11 cellular contexts compared by ENCODE assay signal in genomic region chr1:156581661-156582387, GRCh38. TPM values are rescaled to one million over a fixed set of nuclear protein-coding genes. Genes with fewer than 3 reads are reported as not detected.
DNase-seq lines count a peak whose midpoint lies in the region; ATAC-seq, FAIRE-seq and TF ChIP-seq lines count a peak whose summit lies in the region.
"Had no signal": no experiment of that assay in that cellular context is flagged by ENCODE, and none has a peak within 500 bp of the region (broad histone marks: within the 10 kb centered on the region; RNA-seq: fewer than 3 reads in every experiment).

No MANE protein-coding gene starts in this region.

- peak; percentile 51 for DNase-seq in activated naive CD4-positive, alpha-beta T cell treated with anti-CD3 and anti-CD28 coated beads for 36 hours
- no peak for DNase-seq in activated naive CD4-positive, alpha-beta T cell treated with Interleukin-2 at 50 U/mL for 16 hours
- peak; percentile 85 for DNase-seq in activated CD8-positive, alpha-beta memory T cell treated with anti-CD3 and anti-CD28 coated beads for 24 hours
- no peak for DNase-seq in HepG2 (ENCODE audit: low spot score)
- DNase-seq in T1000 (lab: John Stamatoyannopoulos, UW), result no peak
- DNase-seq in NCI-H526 treated with DMSO at 0.1 percent for 48 hours (lab: John Stamatoyannopoulos, UW), result no peak
- no peak for DNase-seq in GOT3 (lab: John Stamatoyannopoulos, UW)
- DNase-seq: anterior cingulate cortex, NCI-H446 treated with DMSO at 0.1 percent for 48 hours, SW 1271 had no signal

- TF ChIP-seq RAD21 in HepG2 (CRISPR knock-in tag; IDR thresholded peaks at IDR 0.05), result no peak

- H3K27me3 ChIP-seq in HepG2 (ENCODE audit: control insufficient read depth in 1 of 2, insufficient read depth in 2 of 2, low read length in 2 of 2), result peaks cover 6 to 39% of the 10 kb centered on the region in 2 experiments; a peak in 4 of 5 replicates

- in situ Hi-C loops in HepG2 (cut with HindIII; ENCODE audit: extremely low pct_ligation_motif_present, low pct_unique_long_range_greater_than_20kb), result no loop called here

- TF ChIP-seq EP300 in HepG2 (IDR thresholded peaks at IDR 0.05; ENCODE audit: low read depth in 2 of 2, low read length in 2 of 2), result no peak
- TF ChIP-seq EP300 in HepG2 (CRISPR knock-in tag; IDR thresholded peaks at IDR 0.05; ENCODE audit: borderline replicate concordance), result no peak

- H3K27ac Mint-ChIP-seq in activated naive CD4-positive, alpha-beta T cell treated with anti-CD3 and anti-CD28 coated beads for 36 hours, result peak overlapping the region; percentile 87
- peak overlapping the region; percentile 98 for H3K27ac Mint-ChIP-seq in stimulated activated naive CD8-positive, alpha-beta T cell treated with anti-CD3 and anti-CD28 coated beads, Interleukin-15, Interleukin-2, amounts not matched to agents 100 ng/mL and 50 ng/mL, for 24 hours

- H3K9me3 ChIP-seq in HepG2 (ENCODE audit: low read length), result no peaks in the 10 kb centered on the region

- no peaks in the 10 kb centered on the region for H3K36me3 ChIP-seq in HepG2 (replicated peaks in 1 of 2; ENCODE audit: control insufficient read depth in 1 of 2, insufficient read depth in 2 of 2, low read length in 2 of 2)

- CTCF ChIA-PET in activated naive CD4-positive, alpha-beta T cell treated with anti-CD3 and anti-CD28 coated beads for 36 hours (lab: Charles Lee), result interaction anchor here (0.7 to 3.5 kb wide), 15 partner anchors 9 to 196 kb away, joined by 3 to 24 read pairs (median 4); partner anchors contain the start of gene NAXE
- CTCF ChIA-PET in HepG2 (lab: Yijun Ruan, JAX; ENCODE audit: low intra/inter-chr PET ratio, low total read pairs), result interaction anchor here (5.8 kb wide), 1 partner anchor 26 kb away, joined by 86 read pairs; no protein-coding TSS in a partner anchor

- peak overlapping the region; percentile 72 for H3K4me2 ChIP-seq in HepG2 (ENCODE audit: low read depth, low read length)

- no peak for TF ChIP-seq CTCF in HepG2 (CRISPR knock-in tag; IDR thresholded peaks at IDR 0.05)

- H3K27me3 Mint-ChIP-seq in activated naive CD4-positive, alpha-beta T cell treated with anti-CD3 and anti-CD28 coated beads for 36 hours (ENCODE audit: low read depth), result no peaks in the 10 kb centered on the region
- no peaks in the 10 kb centered on the region for H3K27me3 Mint-ChIP-seq in stimulated activated naive CD8-positive, alpha-beta T cell treated with anti-CD3 and anti-CD28 coated beads, Interleukin-15, Interleukin-2, amounts not matched to agents 100 ng/mL and 50 ng/mL, for 24 hours

- peaks cover 1% of the 10 kb centered on the region for H3K36me3 Mint-ChIP-seq in activated naive CD4-positive, alpha-beta T cell treated with anti-CD3 and anti-CD28 coated beads for 36 hours (ENCODE audit: low read depth)
- H3K36me3 Mint-ChIP-seq in stimulated activated naive CD8-positive, alpha-beta T cell treated with anti-CD3 and anti-CD28 coated beads, Interleukin-15, Interleukin-2, amounts not matched to agents 100 ng/mL and 50 ng/mL, for 24 hours (ENCODE audit: low read depth), result peaks cover 10% of the 10 kb centered on the region

- peak; percentile 56 for ATAC-seq in HepG2

- no peaks in the 10 kb centered on the region for H4K20me1 ChIP-seq in HepG2 (ENCODE audit: insufficient read depth, low read length)

- H3K4me3 ChIP-seq in HepG2 (replicated peaks in 1 of 3; ENCODE audit: insufficient read depth in 1 of 3, low read depth in 2 of 3, low read length in 3 of 3), result peak overlapping the region in 2 of 3 experiments; percentile 2 to 50; a peak in 3 of 6 replicates

- peak overlapping the region; percentile 77 for H2AFZ ChIP-seq in HepG2 (ENCODE audit: low read length)

- BruUV-seq in HepG2 (replicated peaks; lab: Mats Ljungman, UMichigan), result no TSS peak

- intact Hi-C loops in activated naive CD4-positive, alpha-beta T cell treated with anti-CD3 and anti-CD28 coated beads for 36 hours (cut with micrococcal nuclease), result loop anchor here (1.0 kb wide), 1 partner anchor 9 kb away; the partner anchor contains the start of gene NAXE
- intact Hi-C loops in HepG2 (cut with micrococcal nuclease; ENCODE audit: unreplicated experiment), result loop anchor here (5.0 kb wide), 1 partner anchor 80 kb away; the partner anchor contains the start of gene MEF2D

- 32% methylated on average over 15 of the region's 21 CpGs for WGBS in HepG2 (ENCODE audit: low lambda C conversion rate)

- peaks cover 27% of the 10 kb centered on the region for H3K4me1 Mint-ChIP-seq in activated naive CD4-positive, alpha-beta T cell treated with anti-CD3 and anti-CD28 coated beads for 36 hours (ENCODE audit: low read depth)
- H3K4me1 Mint-ChIP-seq in stimulated activated naive CD8-positive, alpha-beta T cell treated with anti-CD3 and anti-CD28 coated beads, Interleukin-15, Interleukin-2, amounts not matched to agents 100 ng/mL and 50 ng/mL, for 24 hours (ENCODE audit: low read depth), result peaks cover 41% of the 10 kb centered on the region

- H3K4me3 Mint-ChIP-seq in activated naive CD4-positive, alpha-beta T cell treated with anti-CD3 and anti-CD28 coated beads for 36 hours, result peak overlapping the region; percentile 73
- H3K4me3 Mint-ChIP-seq in stimulated activated naive CD8-positive, alpha-beta T cell treated with anti-CD3 and anti-CD28 coated beads, Interleukin-15, Interleukin-2, amounts not matched to agents 100 ng/mL and 50 ng/mL, for 24 hours, result peak overlapping the region; percentile 97

- no peaks in the 10 kb centered on the region for H3K9me3 Mint-ChIP-seq in activated naive CD4-positive, alpha-beta T cell treated with anti-CD3 and anti-CD28 coated beads for 36 hours
- no peaks in the 10 kb centered on the region for H3K9me3 Mint-ChIP-seq in stimulated activated naive CD8-positive, alpha-beta T cell treated with anti-CD3 and anti-CD28 coated beads, Interleukin-15, Interleukin-2, amounts not matched to agents 100 ng/mL and 50 ng/mL, for 24 hours

- POLR2A ChIA-PET in HepG2 (lab: Yijun Ruan, JAX), result interaction anchor here (1.0 to 1.6 kb wide), 4 partner anchors 10 to 125 kb away, joined by 3 to 10 read pairs (median 6); partner anchors contain the start of gene NAXE

- TF ChIP-seq POLR2A in HepG2 (IDR thresholded peaks at IDR 0.05; ENCODE audit: insufficient read depth in 1 of 2, low read depth in 2 of 2, low read length in 2 of 2), result no peak

- FAIRE-seq in HepG2 (lab: Jason Lieb, UNC), result no peak

- H3K9ac ChIP-seq in HepG2 (ENCODE audit: insufficient read depth, low read depth, low read length), result peak overlapping the region; percentile 58

- H3K27ac ChIP-seq in HepG2 (ENCODE audit: extremely low read length, insufficient read depth, low read length), result no peak overlapping the region

- 0 out of 2 replicates have a peak, but pooled peaks cover 14% of the 10 kb centered on the region for H3K4me1 ChIP-seq in HepG2 (ENCODE audit: insufficient read depth, low read length)

- no peaks in the 10 kb centered on the region for H3K79me2 ChIP-seq in HepG2 (ENCODE audit: insufficient read depth, low read length)

RNA-seq across cellular contexts. Expression of gene TTC24, which starts 2.3 kb away (rescaled TPM):
- 1 to 10 TPM; 3.1 to 3.9 TPM for total RNA-seq in activated naive CD4-positive, alpha-beta T cell treated with anti-CD3 and anti-CD28 coated beads for 36 hours
- 0.13 and 0.15 TPM in 2 replicates for total RNA-seq in HepG2 (2016; rRNA removed; fragmentation: Illumina TruSeq; extraction: Trizol)
- not detected in 2 replicates for total RNA-seq in HepG2 (2016; cell fraction: cytosol; rRNA removed; fragmentation: Illumina TruSeq; extraction: Trizol; ENCODE audit: low read depth)
- total RNA-seq in HepG2 (2016; cell fraction: insoluble cytoplasmic fraction; rRNA removed; fragmentation: Illumina TruSeq; extraction: Trizol), result 0.22 and 0.37 TPM in 2 replicates
- total RNA-seq in HepG2 (2016; cell fraction: membrane; rRNA removed; fragmentation: Illumina TruSeq; extraction: Trizol), result not detected in 2 replicates
- total RNA-seq in HepG2 (2016; cell fraction: nucleus; rRNA removed; fragmentation: Illumina TruSeq; extraction: Trizol), result not detected in 2 replicates
- polyA plus RNA-seq in HepG2 (2011; rRNA removed), result 0.18 and 0.30 TPM in 2 replicates
- 0.05 and 0.11 TPM in 2 replicates for polyA plus RNA-seq in HepG2 (2011; cell fraction: cytosol; rRNA removed)
- polyA plus RNA-seq in HepG2 (2011; cell fraction: nucleus; rRNA removed), result 0.61 and 1.4 TPM in 2 replicates
- 0.17 TPM in 1 of 2 replicates, not detected in the other for polyA plus RNA-seq in HepG2 (2012)
- not detected in 2 replicates for polyA plus RNA-seq in HepG2 (2016; cell fraction: cytosol; fragmentation: Illumina TruSeq; extraction: Trizol; ENCODE audit: low read depth)
- not detected in 2 replicates for polyA plus RNA-seq in HepG2 (2016; cell fraction: insoluble cytoplasmic fraction; fragmentation: Illumina TruSeq; extraction: Trizol; ENCODE audit: low read depth)
- not detected in 2 replicates for polyA plus RNA-seq in HepG2 (2016; cell fraction: membrane; fragmentation: Illumina TruSeq; extraction: Trizol; ENCODE audit: low read depth)
- polyA plus RNA-seq in HepG2 (2016; cell fraction: nucleus; fragmentation: Illumina TruSeq; extraction: Trizol; ENCODE audit: insufficient read depth, low read depth), result 0.60 TPM in 1 of 2 replicates, not detected in the other
- 0.32 TPM in 1 of 2 replicates, not detected in the other for polyA minus RNA-seq in HepG2 (2011; rRNA and poly(A)+ RNA removed; ENCODE audit: low replicate concordance)
- polyA minus RNA-seq in HepG2 (2011; cell fraction: cytosol; rRNA and poly(A)+ RNA removed), result not detected in 2 replicates
- polyA minus RNA-seq in HepG2 (2011; cell fraction: nucleus; rRNA and poly(A)+ RNA removed), result 0.99 TPM in 1 of 2 replicates, not detected in the other

RNA-seq across cellular contexts. Expression of gene IQGAP3, which starts 9.5 kb away (rescaled TPM):
- 10 to 100 TPM in 1 of 2 experiments, 1 to 10 TPM in 1; 9.4 to 10.6 TPM for total RNA-seq in activated naive CD4-positive, alpha-beta T cell treated with anti-CD3 and anti-CD28 coated beads for 36 hours
- 6.7 and 14.1 TPM in 2 replicates for total RNA-seq in HepG2 (2016; rRNA removed; fragmentation: Illumina TruSeq; extraction: Trizol)
- total RNA-seq in HepG2 (2016; cell fraction: cytosol; rRNA removed; fragmentation: Illumina TruSeq; extraction: Trizol; ENCODE audit: low read depth), result 0.97 and 2.0 TPM in 2 replicates
- total RNA-seq in HepG2 (2016; cell fraction: insoluble cytoplasmic fraction; rRNA removed; fragmentation: Illumina TruSeq; extraction: Trizol), result 6.2 and 14.6 TPM in 2 replicates
- total RNA-seq in HepG2 (2016; cell fraction: membrane; rRNA removed; fragmentation: Illumina TruSeq; extraction: Trizol), result 2.2 and 2.4 TPM in 2 replicates
- total RNA-seq in HepG2 (2016; cell fraction: nucleus; rRNA removed; fragmentation: Illumina TruSeq; extraction: Trizol), result 18.5 and 22.6 TPM in 2 replicates
- 12.8 and 13.5 TPM in 2 replicates for polyA plus RNA-seq in HepG2 (2011; rRNA removed)
- 2.4 and 3.7 TPM in 2 replicates for polyA plus RNA-seq in HepG2 (2011; cell fraction: cytosol; rRNA removed)
- polyA plus RNA-seq in HepG2 (2011; cell fraction: nucleus; rRNA removed), result 79.6 and 121 TPM in 2 replicates
- polyA plus RNA-seq in HepG2 (2012), result 4.8 and 7.5 TPM in 2 replicates
- 0.44 TPM in 2 replicates for polyA plus RNA-seq in HepG2 (2016; cell fraction: cytosol; fragmentation: Illumina TruSeq; extraction: Trizol; ENCODE audit: low read depth)
- 3.2 and 3.8 TPM in 2 replicates for polyA plus RNA-seq in HepG2 (2016; cell fraction: insoluble cytoplasmic fraction; fragmentation: Illumina TruSeq; extraction: Trizol; ENCODE audit: low read depth)
- polyA plus RNA-seq in HepG2 (2016; cell fraction: membrane; fragmentation: Illumina TruSeq; extraction: Trizol; ENCODE audit: low read depth), result 0.92 and 1.1 TPM in 2 replicates
- 42.8 and 43.6 TPM in 2 replicates for polyA plus RNA-seq in HepG2 (2016; cell fraction: nucleus; fragmentation: Illumina TruSeq; extraction: Trizol; ENCODE audit: insufficient read depth, low read depth)
- polyA minus RNA-seq in HepG2 (2011; rRNA and poly(A)+ RNA removed; ENCODE audit: low replicate concordance), result 22.3 and 62.6 TPM in 2 replicates
- 4.0 and 5.7 TPM in 2 replicates for polyA minus RNA-seq in HepG2 (2011; cell fraction: cytosol; rRNA and poly(A)+ RNA removed)
- polyA minus RNA-seq in HepG2 (2011; cell fraction: nucleus; rRNA and poly(A)+ RNA removed), result 16.8 and 18.3 TPM in 2 replicates

RNA-seq across cellular contexts. Expression of gene NAXE, which starts 9.8 kb away (rescaled TPM):
- total RNA-seq in activated naive CD4-positive, alpha-beta T cell treated with anti-CD3 and anti-CD28 coated beads for 36 hours, result 10 to 100 TPM; 77.4 to 84.6 TPM
- 37.9 and 59.4 TPM in 2 replicates for total RNA-seq in HepG2 (2016; rRNA removed; fragmentation: Illumina TruSeq; extraction: Trizol)
- total RNA-seq in HepG2 (2016; cell fraction: cytosol; rRNA removed; fragmentation: Illumina TruSeq; extraction: Trizol; ENCODE audit: low read depth), result 69.0 and 80.5 TPM in 2 replicates
- total RNA-seq in HepG2 (2016; cell fraction: insoluble cytoplasmic fraction; rRNA removed; fragmentation: Illumina TruSeq; extraction: Trizol), result 32.9 and 62.3 TPM in 2 replicates
- total RNA-seq in HepG2 (2016; cell fraction: membrane; rRNA removed; fragmentation: Illumina TruSeq; extraction: Trizol), result 57.8 and 70.5 TPM in 2 replicates
- 36.6 and 46.8 TPM in 2 replicates for total RNA-seq in HepG2 (2016; cell fraction: nucleus; rRNA removed; fragmentation: Illumina TruSeq; extraction: Trizol)
- 35.0 and 39.4 TPM in 2 replicates for polyA plus RNA-seq in HepG2 (2011; rRNA removed)
- 44.6 and 54.4 TPM in 2 replicates for polyA plus RNA-seq in HepG2 (2011; cell fraction: cytosol; rRNA removed)
- 28.8 and 37.7 TPM in 2 replicates for polyA plus RNA-seq in HepG2 (2011; cell fraction: nucleus; rRNA removed)
- 37.1 and 42.0 TPM in 2 replicates for polyA plus RNA-seq in HepG2 (2012)
- 109 and 132 TPM in 2 replicates for polyA plus RNA-seq in HepG2 (2016; cell fraction: cytosol; fragmentation: Illumina TruSeq; extraction: Trizol; ENCODE audit: low read depth)
- 38.4 and 48.9 TPM in 2 replicates for polyA plus RNA-seq in HepG2 (2016; cell fraction: insoluble cytoplasmic fraction; fragmentation: Illumina TruSeq; extraction: Trizol; ENCODE audit: low read depth)
- polyA plus RNA-seq in HepG2 (2016; cell fraction: membrane; fragmentation: Illumina TruSeq; extraction: Trizol; ENCODE audit: low read depth), result 78.1 and 86.6 TPM in 2 replicates
- 64.6 and 71.1 TPM in 2 replicates for polyA plus RNA-seq in HepG2 (2016; cell fraction: nucleus; fragmentation: Illumina TruSeq; extraction: Trizol; ENCODE audit: insufficient read depth, low read depth)
- 43.3 and 215 TPM in 2 replicates for polyA minus RNA-seq in HepG2 (2011; rRNA and poly(A)+ RNA removed; ENCODE audit: low replicate concordance)
- 15.2 and 16.5 TPM in 2 replicates for polyA minus RNA-seq in HepG2 (2011; cell fraction: cytosol; rRNA and poly(A)+ RNA removed)
- polyA minus RNA-seq in HepG2 (2011; cell fraction: nucleus; rRNA and poly(A)+ RNA removed), result 15.8 and 22.0 TPM in 2 replicates

RNA-seq across cellular contexts. Expression of gene GPATCH4, which starts 19.5 kb away (rescaled TPM):
- 10 to 100 TPM; 37.5 to 38.3 TPM for total RNA-seq in activated naive CD4-positive, alpha-beta T cell treated with anti-CD3 and anti-CD28 coated beads for 36 hours
- 37.9 and 43.4 TPM in 2 replicates for total RNA-seq in HepG2 (2016; rRNA removed; fragmentation: Illumina TruSeq; extraction: Trizol)
- 7.3 and 7.7 TPM in 2 replicates for total RNA-seq in HepG2 (2016; cell fraction: cytosol; rRNA removed; fragmentation: Illumina TruSeq; extraction: Trizol; ENCODE audit: low read depth)
- total RNA-seq in HepG2 (2016; cell fraction: insoluble cytoplasmic fraction; rRNA removed; fragmentation: Illumina TruSeq; extraction: Trizol), result 37.1 and 46.1 TPM in 2 replicates
- total RNA-seq in HepG2 (2016; cell fraction: membrane; rRNA removed; fragmentation: Illumina TruSeq; extraction: Trizol), result 22.7 and 24.7 TPM in 2 replicates
- total RNA-seq in HepG2 (2016; cell fraction: nucleus; rRNA removed; fragmentation: Illumina TruSeq; extraction: Trizol), result 36.6 and 38.1 TPM in 2 replicates
- polyA plus RNA-seq in HepG2 (2011; rRNA removed), result 19.2 and 20.0 TPM in 2 replicates
- 13.1 and 21.0 TPM in 2 replicates for polyA plus RNA-seq in HepG2 (2011; cell fraction: cytosol; rRNA removed)
- polyA plus RNA-seq in HepG2 (2011; cell fraction: nucleus; rRNA removed), result 13.5 and 17.3 TPM in 2 replicates
- polyA plus RNA-seq in HepG2 (2012), result 26.6 and 33.5 TPM in 2 replicates
- 11.1 and 11.2 TPM in 2 replicates for polyA plus RNA-seq in HepG2 (2016; cell fraction: cytosol; fragmentation: Illumina TruSeq; extraction: Trizol; ENCODE audit: low read depth)
- polyA plus RNA-seq in HepG2 (2016; cell fraction: insoluble cytoplasmic fraction; fragmentation: Illumina TruSeq; extraction: Trizol; ENCODE audit: low read depth), result 79.1 and 79.7 TPM in 2 replicates
- polyA plus RNA-seq in HepG2 (2016; cell fraction: membrane; fragmentation: Illumina TruSeq; extraction: Trizol; ENCODE audit: low read depth), result 22.9 and 25.6 TPM in 2 replicates
- polyA plus RNA-seq in HepG2 (2016; cell fraction: nucleus; fragmentation: Illumina TruSeq; extraction: Trizol; ENCODE audit: insufficient read depth, low read depth), result 59.3 and 65.1 TPM in 2 replicates
- polyA minus RNA-seq in HepG2 (2011; rRNA and poly(A)+ RNA removed; ENCODE audit: low replicate concordance), result 24.3 and 141 TPM in 2 replicates
- 9.7 and 9.9 TPM in 2 replicates for polyA minus RNA-seq in HepG2 (2011; cell fraction: cytosol; rRNA and poly(A)+ RNA removed)
- polyA minus RNA-seq in HepG2 (2011; cell fraction: nucleus; rRNA and poly(A)+ RNA removed), result 46.1 and 51.0 TPM in 2 replicates

RNA-seq across cellular contexts. Expression of gene HAPLN2, which starts 37.4 kb away (rescaled TPM):
- under 1 TPM; 0.40 to 0.55 TPM for total RNA-seq in activated naive CD4-positive, alpha-beta T cell treated with anti-CD3 and anti-CD28 coated beads for 36 hours
- total RNA-seq in HepG2 (2016; rRNA removed; fragmentation: Illumina TruSeq; extraction: Trizol), result not detected in 2 replicates
- not detected in 2 replicates for total RNA-seq in HepG2 (2016; cell fraction: cytosol; rRNA removed; fragmentation: Illumina TruSeq; extraction: Trizol; ENCODE audit: low read depth)
- total RNA-seq in HepG2 (2016; cell fraction: insoluble cytoplasmic fraction; rRNA removed; fragmentation: Illumina TruSeq; extraction: Trizol), result not detected in 2 replicates
- not detected in 2 replicates for total RNA-seq in HepG2 (2016; cell fraction: membrane; rRNA removed; fragmentation: Illumina TruSeq; extraction: Trizol)
- total RNA-seq in HepG2 (2016; cell fraction: nucleus; rRNA removed; fragmentation: Illumina TruSeq; extraction: Trizol), result not detected in 2 replicates
- 0.09 TPM in 1 of 2 replicates, not detected in the other for polyA plus RNA-seq in HepG2 (2011; rRNA removed)
- not detected in 2 replicates for polyA plus RNA-seq in HepG2 (2011; cell fraction: cytosol; rRNA removed)
- polyA plus RNA-seq in HepG2 (2011; cell fraction: nucleus; rRNA removed), result 0.40 and 0.62 TPM in 2 replicates
- polyA plus RNA-seq in HepG2 (2012), result 0.19 TPM in 1 of 2 replicates, not detected in the other
- not detected in 2 replicates for polyA plus RNA-seq in HepG2 (2016; cell fraction: cytosol; fragmentation: Illumina TruSeq; extraction: Trizol; ENCODE audit: low read depth)
- polyA plus RNA-seq in HepG2 (2016; cell fraction: insoluble cytoplasmic fraction; fragmentation: Illumina TruSeq; extraction: Trizol; ENCODE audit: low read depth), result not detected in 2 replicates
- not detected in 2 replicates for polyA plus RNA-seq in HepG2 (2016; cell fraction: membrane; fragmentation: Illumina TruSeq; extraction: Trizol; ENCODE audit: low read depth)
- not detected in 2 replicates for polyA plus RNA-seq in HepG2 (2016; cell fraction: nucleus; fragmentation: Illumina TruSeq; extraction: Trizol; ENCODE audit: insufficient read depth, low read depth)
- polyA minus RNA-seq in HepG2 (2011; rRNA and poly(A)+ RNA removed; ENCODE audit: low replicate concordance), result not detected in 2 replicates
- not detected in 2 replicates for polyA minus RNA-seq in HepG2 (2011; cell fraction: cytosol; rRNA and poly(A)+ RNA removed)
- polyA minus RNA-seq in HepG2 (2011; cell fraction: nucleus; rRNA and poly(A)+ RNA removed), result not detected in 2 replicates

Comparison
In these comparisons a context has a peak if more than half of its experiments do, and no peak if none do; other contexts are left out.
1. DNase-seq: peak in activated naive CD4-positive, alpha-beta T cell treated with anti-CD3 and anti-CD28 coated beads for 36 hours (single experiment) and activated CD8-positive, alpha-beta memory T cell treated with anti-CD3 and anti-CD28 coated beads for 24 hours (single experiment); none in activated naive CD4-positive, alpha-beta T cell treated with Interleukin-2 at 50 U/mL for 16 hours (single experiment), HepG2 (single experiment), T1000 (single experiment), NCI-H526 treated with DMSO at 0.1 percent for 48 hours (single experiment) and GOT3 (single experiment).